In the genomic region with DNA sequence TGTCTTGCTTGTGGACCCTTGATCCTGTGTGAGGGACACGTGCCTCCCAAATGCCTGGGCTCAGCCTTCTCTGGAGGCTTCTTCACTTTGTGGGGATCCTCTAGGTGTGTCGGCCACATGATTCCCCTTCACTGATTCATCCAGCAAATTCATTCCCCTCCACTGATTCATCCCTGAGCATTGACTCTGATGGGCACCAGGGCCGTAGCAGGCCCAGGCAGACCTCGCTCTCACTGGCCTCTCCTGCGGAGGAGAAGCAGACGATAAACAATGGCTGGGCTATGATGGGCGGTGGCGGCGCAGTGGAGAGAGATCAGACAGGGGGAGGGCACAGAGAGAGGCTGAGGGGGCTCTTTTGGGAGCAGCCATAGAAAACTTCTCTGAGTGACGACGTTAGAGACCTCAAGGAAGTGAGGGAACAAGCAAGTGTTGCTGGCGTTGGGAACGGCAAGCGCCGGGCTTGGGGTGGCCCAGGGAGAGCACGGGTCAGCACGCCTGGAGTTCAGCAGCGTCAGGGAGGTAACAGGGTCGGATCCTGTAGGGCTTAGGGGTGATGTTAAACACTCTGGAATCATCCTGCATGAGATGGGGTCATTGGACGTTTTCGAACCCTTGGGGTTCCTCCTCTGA, we compare ENCODE assay signal across 1 cellular context.
TF ChIP-seq lines count a peak whose summit lies in the region.

No MANE protein-coding gene starts in this region.

TF ChIP-seq in HepG2, 621 proteins besides CTCF, POLR2A, EP300 and RAD21 (continued from another document):
- TF ChIP-seq, protein P1, sequence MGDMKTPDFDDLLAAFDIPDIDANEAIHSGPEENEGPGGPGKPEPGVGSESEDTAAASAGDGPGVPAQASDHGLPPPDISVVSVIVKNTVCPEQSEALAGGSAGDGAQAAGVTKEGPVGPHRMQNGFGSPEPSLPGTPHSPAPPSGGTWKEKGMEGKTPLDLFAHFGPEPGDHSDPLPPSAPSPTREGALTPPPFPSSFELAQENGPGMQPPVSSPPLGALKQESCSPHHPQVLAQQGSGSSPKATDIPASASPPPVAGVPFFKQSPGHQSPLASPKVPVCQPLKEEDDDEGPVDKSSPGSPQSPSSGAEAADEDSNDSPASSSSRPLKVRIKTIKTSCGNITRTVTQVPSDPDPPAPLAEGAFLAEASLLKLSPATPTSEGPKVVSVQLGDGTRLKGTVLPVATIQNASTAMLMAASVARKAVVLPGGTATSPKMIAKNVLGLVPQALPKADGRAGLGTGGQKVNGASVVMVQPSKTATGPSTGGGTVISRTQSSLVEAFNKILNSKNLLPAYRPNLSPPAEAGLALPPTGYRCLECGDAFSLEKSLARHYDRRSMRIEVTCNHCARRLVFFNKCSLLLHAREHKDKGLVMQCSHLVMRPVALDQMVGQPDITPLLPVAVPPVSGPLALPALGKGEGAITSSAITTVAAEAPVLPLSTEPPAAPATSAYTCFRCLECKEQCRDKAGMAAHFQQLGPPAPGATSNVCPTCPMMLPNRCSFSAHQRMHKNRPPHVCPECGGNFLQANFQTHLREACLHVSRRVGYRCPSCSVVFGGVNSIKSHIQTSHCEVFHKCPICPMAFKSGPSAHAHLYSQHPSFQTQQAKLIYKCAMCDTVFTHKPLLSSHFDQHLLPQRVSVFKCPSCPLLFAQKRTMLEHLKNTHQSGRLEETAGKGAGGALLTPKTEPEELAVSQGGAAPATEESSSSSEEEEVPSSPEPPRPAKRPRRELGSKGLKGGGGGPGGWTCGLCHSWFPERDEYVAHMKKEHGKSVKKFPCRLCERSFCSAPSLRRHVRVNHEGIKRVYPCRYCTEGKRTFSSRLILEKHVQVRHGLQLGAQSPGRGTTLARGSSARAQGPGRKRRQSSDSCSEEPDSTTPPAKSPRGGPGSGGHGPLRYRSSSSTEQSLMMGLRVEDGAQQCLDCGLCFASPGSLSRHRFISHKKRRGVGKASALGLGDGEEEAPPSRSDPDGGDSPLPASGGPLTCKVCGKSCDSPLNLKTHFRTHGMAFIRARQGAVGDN (CRISPR knock-in tag; IDR thresholded peaks at IDR 0.05) = peak; percentile 18; the same call in 1 of the 2 replicates
- TF ChIP-seq ZUFSP (CRISPR knock-in tag; IDR thresholded peaks at IDR 0.05; ENCODE audit: borderline replicate concordance) = no peak
